ENCODE assay signal across 7 cellular contexts in genomic region chr3:100260081-100260684, GRCh38.
DNase-seq lines count a peak whose midpoint lies in the region; TF ChIP-seq lines count a peak whose summit lies in the region.

No MANE protein-coding gene starts in this region.

- H3K4me3 ChIP-seq in MM.1S (ENCODE audit: low read length) = peak overlapping the region; percentile 53
- H3K4me3 ChIP-seq in adipocyte (ENCODE audit: low read length) = peak overlapping the region; percentile 92
- peak overlapping the region; percentile 65 for H3K4me3 ChIP-seq in rectal smooth muscle tissue (ENCODE audit: low read length)

- H3K9ac ChIP-seq in ES-I3 (ENCODE audit: low read depth, low read length) = peak overlapping the region; percentile 58
- H3K9ac ChIP-seq in MM.1S (ENCODE audit: low read length) = no peak overlapping the region
- H3K9ac ChIP-seq in adipocyte (ENCODE audit: low read length) = peak overlapping the region; percentile 96
- peak overlapping the region; percentile 21 for H3K9ac ChIP-seq in rectal smooth muscle tissue (ENCODE audit: low read length)

- no peak for TF ChIP-seq CTCF in MM.1S (IDR thresholded peaks at IDR 0.05; ENCODE audit: low read length)

- no peaks in the 10 kb centered on the region for H3K9me2 ChIP-seq in MM.1S (replicated peaks; ENCODE audit: insufficient read depth, low read length)

- H4K20me1 ChIP-seq in MM.1S (ENCODE audit: insufficient read depth, low read length) = no peaks in the 10 kb centered on the region

- H3K79me2 ChIP-seq in MM.1S (ENCODE audit: low read length) = peaks cover 43% of the 10 kb centered on the region

- peak overlapping the region; percentile 68 for H3K4me2 ChIP-seq in MM.1S (ENCODE audit: low read depth, low read length)

- H3F3A ChIP-seq in MM.1S (ENCODE audit: insufficient read depth, low read length) = no peaks in the 10 kb centered on the region; the same call in 1 of the 2 replicates

- no peaks in the 10 kb centered on the region for H3K36me3 ChIP-seq in ES-I3 (ENCODE audit: insufficient read depth, low read length)
- no peaks in the 10 kb centered on the region for H3K36me3 ChIP-seq in MM.1S (replicated peaks; ENCODE audit: insufficient read depth, low read length)
- H3K36me3 ChIP-seq in adipocyte (ENCODE audit: control insufficient read depth, insufficient read depth, low read length, severe bottlenecking) = no peaks in the 10 kb centered on the region
- H3K36me3 ChIP-seq in rectal smooth muscle tissue (ENCODE audit: control insufficient read depth, insufficient read depth, low read length) = no peaks in the 10 kb centered on the region

- H3K27me3 ChIP-seq in MM.1S (replicated peaks; ENCODE audit: insufficient read depth, low read length) (no peaks in the 10 kb centered on the region), adipocyte (replicated peaks; ENCODE audit: control insufficient read depth, insufficient read depth, low read length) (no peaks in the 10 kb centered on the region), rectal smooth muscle tissue (ENCODE audit: control insufficient read depth, insufficient read depth, low read length) (no peaks in the 10 kb centered on the region)

- H3K4me1 ChIP-seq in ES-I3 (ENCODE audit: insufficient read depth, low read length) = peaks cover 17% of the 10 kb centered on the region
- peaks cover 7% of the 10 kb centered on the region for H3K4me1 ChIP-seq in MM.1S (ENCODE audit: low read length)
- peaks cover 75% of the 10 kb centered on the region for H3K4me1 ChIP-seq in adipocyte (ENCODE audit: control insufficient read depth, insufficient read depth, low read length)
- peaks cover 10% of the 10 kb centered on the region for H3K4me1 ChIP-seq in rectal smooth muscle tissue (ENCODE audit: control insufficient read depth, insufficient read depth, low read length)

- H2AFZ ChIP-seq in MM.1S (ENCODE audit: low read length) = peak overlapping the region; percentile 96

- H3K9me3 ChIP-seq in ES-I3 (ENCODE audit: control insufficient read depth, insufficient read depth, low read length) = no peaks in the 10 kb centered on the region
- H3K9me3 ChIP-seq in MM.1S (replicated peaks; ENCODE audit: insufficient read depth, low read length) = no peaks in the 10 kb centered on the region
- no peaks in the 10 kb centered on the region for H3K9me3 ChIP-seq in adipocyte (ENCODE audit: control insufficient read depth, low read length)

- DNase-seq in MM.1S (no peak), adipocyte (ENCODE audit: low read depth) (peak; percentile 56), hepatic stellate cell (ENCODE audit: low spot score) (peak; percentile 50), SKM-1 treated with dmso at 0.1 percent for 144 hours (lab: John Stamatoyannopoulos, UW; ENCODE audit: unreplicated experiment) (no peak), AML-193 (lab: John Stamatoyannopoulos, UW) (no peak)

- H3K27ac ChIP-seq in MM.1S (ENCODE audit: low read length) (no peak overlapping the region), rectal smooth muscle tissue (ENCODE audit: low read depth, low read length) (peak overlapping the region; percentile 98)

Comparison
In these comparisons a context has a peak if more than half of its experiments do, and no peak if none do; other contexts are left out.
1. DNase-seq: peak in adipocyte (single experiment) and hepatic stellate cell (single experiment); none in MM.1S (single experiment), SKM-1 treated with dmso at 0.1 percent for 144 hours (single experiment) and AML-193 (0 of 2).
2. Peak in every context shown above with its lines, with median percentiles within 50 percentile points of each other: H3K4me3 ChIP-seq.